In the genomic region with DNA sequence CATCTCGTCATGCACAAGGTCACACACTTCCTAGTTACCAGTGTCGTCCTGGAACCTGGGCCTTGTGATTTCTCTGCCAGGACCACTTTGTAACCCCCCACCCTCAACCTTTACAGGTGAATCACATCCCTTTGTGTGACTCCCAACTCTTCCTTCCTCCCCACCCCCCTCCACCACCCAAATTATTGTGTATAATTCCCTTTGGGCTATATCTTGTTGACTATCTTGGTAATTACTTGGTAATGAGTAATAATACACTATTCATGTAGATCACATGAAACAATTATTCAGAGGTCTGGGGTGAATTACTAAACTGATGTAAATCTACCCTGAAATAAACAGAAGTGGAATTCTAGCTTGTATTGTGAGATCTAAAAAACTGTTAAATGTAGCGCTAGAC, we compare ENCODE assay signal across 12 cellular contexts. TPM values are rescaled to one million over a fixed set of nuclear protein-coding genes. Genes with fewer than 3 reads are reported as not detected.
DNase-seq lines count a peak whose midpoint lies in the region; ATAC-seq, FAIRE-seq and TF ChIP-seq lines count a peak whose summit lies in the region.
"Had no signal": no experiment of that assay in that cellular context is flagged by ENCODE, and none has a peak within 500 bp of the region (broad histone marks: within the 10 kb centered on the region; RNA-seq: fewer than 3 reads in every experiment).

No MANE protein-coding gene starts in this region.

- ATAC-seq in activated CD8-positive, alpha-beta memory T cell treated with anti-CD3 and anti-CD28 coated beads, Interleukin-2, amount 10 ng/mL, durations not matched to agents 7 days and 5 days, result no peak
- ATAC-seq in sciatic nerve, result no peak

- H2AFZ ChIP-seq in astrocyte (ENCODE audit: low read depth, low read length), result no peak overlapping the region

- H3K36me3 Mint-ChIP-seq in activated CD8-positive, alpha-beta memory T cell treated with anti-CD3 and anti-CD28 coated beads, Interleukin-2, amount 10 ng/mL, durations not matched to agents 7 days and 5 days, result peaks cover 2% of the 10 kb centered on the region
- H3K36me3 Mint-ChIP-seq in astrocyte (ENCODE audit: low read depth, unreplicated experiment), result no peaks in the 10 kb centered on the region

- CTCF ChIA-PET in activated CD8-positive, alpha-beta memory T cell treated with anti-CD3 and anti-CD28 coated beads, Interleukin-2, amount 10 ng/mL, durations not matched to agents 7 days and 5 days (lab: Charles Lee), result no interaction called here

- no peak overlapping the region for H3K9ac ChIP-seq in astrocyte (ENCODE audit: low read length)

- no peak for FAIRE-seq in astrocyte (lab: Jason Lieb, UNC)
- FAIRE-seq: urothelium cell line had no signal

- intact Hi-C loops in sciatic nerve (cut with DNase I), result no loop called here
- intact Hi-C loops in testis (cut with DNase I; ENCODE audit: low total_unique reads), result no loop called here

- no peaks in the 10 kb centered on the region for H3K9me3 Mint-ChIP-seq in activated CD8-positive, alpha-beta memory T cell treated with anti-CD3 and anti-CD28 coated beads, Interleukin-2, amount 10 ng/mL, durations not matched to agents 7 days and 5 days (ENCODE audit: low read depth)
- peaks cover 1% of the 10 kb centered on the region for H3K9me3 Mint-ChIP-seq in astrocyte (ENCODE audit: unreplicated experiment)

- H3K4me3 ChIP-seq in astrocyte (ENCODE audit: insufficient read depth, low read depth, low read length), result no peak overlapping the region
- peak overlapping the region; percentile 81; the same call in 1 of the 2 replicates for H3K4me3 ChIP-seq in iPS-18c (ENCODE audit: insufficient read depth, low read depth, low read length)
- H3K4me3 ChIP-seq in testis, result no peak overlapping the region

- H3K27ac ChIP-seq in astrocyte (ENCODE audit: low read depth, low read length) (no peak overlapping the region), temporal lobe (ENCODE audit: low read depth, low read length) (peak overlapping the region; percentile 3), testis (no peak overlapping the region)

- no peak for DNase-seq in activated CD8-positive, alpha-beta memory T cell treated with anti-CD3 and anti-CD28 coated beads, Interleukin-2, amount 10 ng/mL, durations not matched to agents 7 days and 5 days
- no peak for DNase-seq in activated CD8-positive, alpha-beta memory T cell treated with anti-CD3 and anti-CD28 coated beads, Interleukin-2, amount 50 U/mL, for 48 hours
- DNase-seq in astrocyte (ENCODE audit: low read depth) (no peak), sciatic nerve (ENCODE audit: low spot score) (no peak), testis (no peak), NCI-H1436 treated with DMSO at 0.1 percent for 48 hours (lab: John Stamatoyannopoulos, UW) (no peak)
- DNase-seq: Kasumi-1, midbrain, NCI-H446 treated with DMSO at 0.1 percent for 48 hours had no signal

- H4K20me1 ChIP-seq in astrocyte (ENCODE audit: insufficient read depth, low read length), result peaks cover 6% of the 10 kb centered on the region

- H3K36me3 ChIP-seq in astrocyte (ENCODE audit: insufficient read depth, low read length), result no peaks in the 10 kb centered on the region
- no peaks in the 10 kb centered on the region for H3K36me3 ChIP-seq in testis (ENCODE audit: low read depth, missing control alignments)

- peaks cover 10% of the 10 kb centered on the region for H3K4me1 ChIP-seq in astrocyte (ENCODE audit: insufficient read depth, low read length)
- no peaks in the 10 kb centered on the region for H3K4me1 ChIP-seq in testis

- H3K4me2 ChIP-seq in astrocyte (ENCODE audit: low read length), result peak overlapping the region; percentile 90

- peak overlapping the region; percentile 55 for H3K4me3 Mint-ChIP-seq in activated CD8-positive, alpha-beta memory T cell treated with anti-CD3 and anti-CD28 coated beads, Interleukin-2, amount 10 ng/mL, durations not matched to agents 7 days and 5 days
- H3K4me3 Mint-ChIP-seq in astrocyte (ENCODE audit: unreplicated experiment), result peak overlapping the region; percentile 85

- H3K9me3 ChIP-seq in astrocyte (ENCODE audit: insufficient read depth, low read depth, low read length) (no peaks in the 10 kb centered on the region), iPS-18c (ENCODE audit: control insufficient read depth, insufficient read depth, low read length) (peaks cover 2% of the 10 kb centered on the region), testis (no peaks in the 10 kb centered on the region)

- no peak for TF ChIP-seq CTCF in astrocyte (IDR thresholded peaks at IDR 0.05; ENCODE audit: insufficient read depth, low read depth, low read length)
- TF ChIP-seq CTCF in testis (IDR thresholded peaks at IDR 0.05), result no peak

- peaks cover 8% of the 10 kb centered on the region for H3K27me3 ChIP-seq in astrocyte (ENCODE audit: insufficient read depth, low read length)
- no peaks in the 10 kb centered on the region for H3K27me3 ChIP-seq in testis

- no peaks in the 10 kb centered on the region for H3K79me2 ChIP-seq in astrocyte (ENCODE audit: insufficient read depth, low read length)

- TF ChIP-seq POLR2A in testis (IDR thresholded peaks at IDR 0.05), result no peak

- 64 to 65% methylated on average over 3 of the region's 3 CpGs for WGBS in testis, 2 donors

- H3K27me3 Mint-ChIP-seq in activated CD8-positive, alpha-beta memory T cell treated with anti-CD3 and anti-CD28 coated beads, Interleukin-2, amount 10 ng/mL, durations not matched to agents 7 days and 5 days, result peaks cover 63% of the 10 kb centered on the region
- peaks cover 7% of the 10 kb centered on the region for H3K27me3 Mint-ChIP-seq in astrocyte (ENCODE audit: low read depth, unreplicated experiment)

- peaks cover 1% of the 10 kb centered on the region for H3K4me1 Mint-ChIP-seq in activated CD8-positive, alpha-beta memory T cell treated with anti-CD3 and anti-CD28 coated beads, Interleukin-2, amount 10 ng/mL, durations not matched to agents 7 days and 5 days
- peaks cover 3% of the 10 kb centered on the region for H3K4me1 Mint-ChIP-seq in astrocyte (ENCODE audit: low read depth, unreplicated experiment)

- H3K27ac Mint-ChIP-seq in activated CD8-positive, alpha-beta memory T cell treated with anti-CD3 and anti-CD28 coated beads, Interleukin-2, amount 10 ng/mL, durations not matched to agents 7 days and 5 days, result no peak overlapping the region
- H3K27ac Mint-ChIP-seq in astrocyte (ENCODE audit: unreplicated experiment), result no peak overlapping the region

RNA-seq across cellular contexts. Expression of gene KCNK1, which starts 1.7 kb away (rescaled TPM):
- 1 to 10 TPM in 1 of 2 experiments, under 1 TPM in 1; 0.61 to 1.5 TPM for total RNA-seq in activated CD8-positive, alpha-beta memory T cell treated with anti-CD3 and anti-CD28 coated beads, Interleukin-2, amount 10 ng/mL, durations not matched to agents 7 days and 5 days
- total RNA-seq in astrocyte (5.7 and 6.0 TPM in 2 replicates), temporal lobe (3.0 TPM), sciatic nerve (4.3 TPM), testis (1 to 10 TPM; 1.8 to 2.0 TPM)
- polyA plus RNA-seq in testis (ENCODE audit: insufficient read depth, low read depth, low replicate concordance), result 3.9 TPM
